Comparison of ENCODE assay signal across 27 cellular contexts in the genomic region with DNA sequence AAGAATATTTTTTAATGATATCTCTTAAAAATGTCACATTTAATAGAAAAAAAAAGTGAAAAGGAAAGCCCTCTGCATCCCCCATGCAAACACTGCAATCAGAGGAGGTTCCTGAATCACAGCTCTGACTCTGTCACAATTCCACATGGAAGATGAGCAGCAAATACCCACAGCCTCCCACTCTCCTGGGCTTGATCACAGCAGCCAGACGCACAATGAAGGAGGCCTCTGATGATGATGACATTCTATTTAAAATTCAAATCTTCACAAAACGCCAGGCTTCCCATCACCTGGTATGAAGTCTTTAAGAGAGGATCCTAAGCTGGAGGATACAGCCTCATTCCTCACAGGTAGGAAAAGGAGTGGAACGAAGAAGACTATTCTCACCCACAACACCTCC. TPM values are rescaled to one million over a fixed set of nuclear protein-coding genes. Genes with fewer than 3 reads are reported as not detected.
DNase-seq lines count a peak whose midpoint lies in the region; ATAC-seq, FAIRE-seq and TF ChIP-seq lines count a peak whose summit lies in the region.
"Had no signal": no experiment of that assay in that cellular context is flagged by ENCODE, and none has a peak within 500 bp of the region (broad histone marks: within the 10 kb centered on the region; RNA-seq: fewer than 3 reads in every experiment).

No MANE protein-coding gene starts in this region.

- H3K36me3 ChIP-seq in SK-N-SH (replicated peaks in 1 of 2; ENCODE audit: control insufficient read depth in 1 of 2, insufficient read depth in 2 of 2, low read length in 1 of 2) = no peaks in the 10 kb centered on the region
- no peaks in the 10 kb centered on the region for H3K36me3 ChIP-seq in neural cell (ENCODE audit: insufficient read depth, low read length)
- H3K36me3 ChIP-seq: BE2C; BLaER1 treated with 17β-estradiol and CSF1 and Interleukin-3, amounts not matched to agents 10 nM and 100 nM had no signal

- TF ChIP-seq CTCF in SK-N-SH (IDR thresholded peaks at IDR 0.05) (no peak), neural cell (IDR thresholded peaks at IDR 0.05; ENCODE audit: poor library complexity, severe bottlenecking) (no peak), MCF 10A (IDR thresholded peaks at IDR 0.05; ENCODE audit: unreplicated experiment) (no peak), foreskin keratinocyte (conservative IDR thresholded peaks at IDR 0.05) (no peak)

- ATAC-seq in SK-N-SH treated with all-trans-retinoic acid at 6 μM for 48 hours (no peak), HG02588 (IDR thresholded peaks at IDR 0.05; ENCODE audit: unreplicated experiment) (no peak), foreskin keratinocyte (no peak)

- DNase-seq in SK-N-SH (peak; percentile 20), caudate nucleus (lab: John Stamatoyannopoulos, UW) (peak in 33 of 61 donors; percentile 1 to 89 (median 29)), urothelium cell line (ENCODE audit: low spot score) (no peak), MCF 10A (ENCODE audit: unreplicated experiment) (no peak), foreskin keratinocyte (no peak)
- DNase-seq: BE2C; Calu3; CD4-positive, alpha-beta T cell; CD8-positive, alpha-beta memory T cell; COR-L47; DMS53; DMS79 treated with DMSO at 0.1 percent for 48 hours; GF-D8; GM23248; H7; HCEC 1CT had no signal

- H2AFZ ChIP-seq in SK-N-SH (ENCODE audit: low read depth) (no peak overlapping the region), neural cell (ENCODE audit: low read depth, low read length) (peak overlapping the region; percentile 49)
- H2AFZ ChIP-seq: GM23248 had no signal

- TF ChIP-seq RAD21 in SK-N-SH (IDR thresholded peaks at IDR 0.05; ENCODE audit: low read length) (no peak), neural cell (conservative IDR thresholded peaks at IDR 0.05) (no peak)

- FAIRE-seq in urothelium cell line (lab: Jason Lieb, UNC) = peak; percentile 20
- FAIRE-seq: A204.1, GM12892, GM19239, H1 had no signal

- H3K9me3 ChIP-seq in SK-N-SH (no peaks in the 10 kb centered on the region), neural cell (ENCODE audit: low read length) (no peaks in the 10 kb centered on the region)
- H3K9me3 ChIP-seq: BE2C; BLaER1 treated with 17β-estradiol and CSF1 and Interleukin-3, amounts not matched to agents 10 nM and 100 nM had no signal

- POLR2A ChIA-PET in SK-N-SH (lab: Yijun Ruan, JAX) = no interaction called here
- POLR2A ChIA-PET in MCF 10A (lab: Yijun Ruan, JAX) = no interaction called here

- TF ChIP-seq EP300 in SK-N-SH (IDR thresholded peaks at IDR 0.05; ENCODE audit: borderline replicate concordance in 1 of 2, low read depth in 1 of 2, low read length in 1 of 2) = no peak
- no peak for TF ChIP-seq EP300 in neural cell (conservative IDR thresholded peaks at IDR 0.05; ENCODE audit: poor library complexity, severe bottlenecking)

- no peak overlapping the region for H3K4me3 Mint-ChIP-seq in MCF 10A (ENCODE audit: unreplicated experiment)
- H3K4me3 Mint-ChIP-seq: CD14-positive monocyte; CD4-positive, alpha-beta T cell; CD8-positive, alpha-beta memory T cell had no signal

- H3K27me3 ChIP-seq in SK-N-SH (ENCODE audit: insufficient read depth) (no peaks in the 10 kb centered on the region; the same call in 1 of the 2 replicates), neural cell (ENCODE audit: insufficient read depth, low read depth, low read length) (no peaks in the 10 kb centered on the region), foreskin keratinocyte (peaks cover 9% of the 10 kb centered on the region)
- H3K27me3 ChIP-seq: BE2C; BLaER1 treated with 17β-estradiol and CSF1 and Interleukin-3, amounts not matched to agents 10 nM and 100 nM had no signal

- H3K9ac ChIP-seq in SK-N-SH = no peak overlapping the region
- H3K9ac ChIP-seq in neural cell (ENCODE audit: low read length) = peak overlapping the region; percentile 48
- H3K9ac ChIP-seq: BLaER1 treated with 17β-estradiol and CSF1 and Interleukin-3, amounts not matched to agents 10 nM and 100 nM; GM23248 had no signal

- H3F3A ChIP-seq in SK-N-SH (replicated peaks; ENCODE audit: insufficient read depth) (peaks cover 4% of the 10 kb centered on the region), neural cell (ENCODE audit: insufficient read depth, low read length, poor library complexity, severe bottlenecking) (peaks cover 4% of the 10 kb centered on the region)

- H3K4me3 ChIP-seq in SK-N-SH (ENCODE audit: low read depth in 2 of 2, low read length in 1 of 2) (no peak overlapping the region), neural cell (ENCODE audit: low read length) (no peak overlapping the region)
- H3K4me3 ChIP-seq: BLaER1 treated with 17β-estradiol and CSF1 and Interleukin-3, amounts not matched to agents 10 nM and 100 nM; GM23248 had no signal

- intact Hi-C loops in MCF 10A (cut with micrococcal nuclease) = no loop called here

- H3K79me2 ChIP-seq in SK-N-SH (ENCODE audit: insufficient read depth) (no peaks in the 10 kb centered on the region), neural cell (replicated peaks; ENCODE audit: insufficient read depth, low read length) (no peaks in the 10 kb centered on the region)

- H3K27ac Mint-ChIP-seq in MCF 10A (ENCODE audit: low read depth, unreplicated experiment) = no peak overlapping the region
- H3K27ac Mint-ChIP-seq: CD14-positive monocyte; CD4-positive, alpha-beta T cell; CD8-positive, alpha-beta memory T cell had no signal

- peaks cover 21% of the 10 kb centered on the region for H3K27me3 Mint-ChIP-seq in MCF 10A (ENCODE audit: insufficient read depth, unreplicated experiment)
- H3K27me3 Mint-ChIP-seq: CD4-positive, alpha-beta T cell had no signal

- CTCF ChIA-PET in SK-N-SH (lab: Yijun Ruan, JAX) = interaction anchor here (0.7 to 5.6 kb wide), 4 partner anchors 11 to 367 kb away, joined by 3 to 40 read pairs (median 3); no protein-coding TSS in a partner anchor
- CTCF ChIA-PET in MCF 10A (lab: Yijun Ruan, JAX) = interaction anchor here (0.6 to 0.8 kb wide), 2 partner anchors 367 to 898 kb away, joined by 3 to 4 read pairs; no protein-coding TSS in a partner anchor

- peaks cover 4% of the 10 kb centered on the region for H3K36me3 Mint-ChIP-seq in MCF 10A (ENCODE audit: insufficient read depth, unreplicated experiment)
- H3K36me3 Mint-ChIP-seq: CD14-positive monocyte; CD8-positive, alpha-beta memory T cell had no signal

- H3K9me3 Mint-ChIP-seq in MCF 10A (ENCODE audit: unreplicated experiment) = no peaks in the 10 kb centered on the region
- H3K9me3 Mint-ChIP-seq: CD14-positive monocyte; CD4-positive, alpha-beta T cell; CD8-positive, alpha-beta memory T cell had no signal

- H3K9me2 ChIP-seq in SK-N-SH = no peaks in the 10 kb centered on the region
- H3K9me2 ChIP-seq in neural cell (ENCODE audit: insufficient read depth, low read length) = no peaks in the 10 kb centered on the region

- H3K4me1 ChIP-seq in SK-N-SH (ENCODE audit: control insufficient read depth in 1 of 2, insufficient read depth in 2 of 2, low read depth in 1 of 2, low read length in 1 of 2) (peaks cover 0 to 10% of the 10 kb centered on the region in 2 experiments; a peak in 2 of 4 replicates), foreskin keratinocyte (no peaks in the 10 kb centered on the region)

- no peak overlapping the region for H3K4me2 ChIP-seq in SK-N-SH
- H3K4me2 ChIP-seq in neural cell (ENCODE audit: low read length) = peak overlapping the region; percentile 41
- H3K4me2 ChIP-seq: BLaER1 treated with 17β-estradiol and CSF1 and Interleukin-3, amounts not matched to agents 10 nM and 100 nM had no signal

- H3K4me1 Mint-ChIP-seq in MCF 10A (ENCODE audit: insufficient read depth, unreplicated experiment) = no peaks in the 10 kb centered on the region

- no peak overlapping the region for H3K27ac ChIP-seq in SK-N-SH (ENCODE audit: low read depth in 2 of 2, low read length in 1 of 2)
- H3K27ac ChIP-seq in caudate nucleus (ENCODE audit: low read depth, low read length) = no peak overlapping the region
- H3K27ac ChIP-seq in neural cell (ENCODE audit: low read length) = peak overlapping the region; percentile 85
- H3K27ac ChIP-seq in foreskin keratinocyte = no peak overlapping the region
- H3K27ac ChIP-seq: 22Rv1; BLaER1 treated with 17β-estradiol and CSF1 and Interleukin-3, amounts not matched to agents 10 nM and 100 nM; GM23248 had no signal

- H4K20me1 ChIP-seq in SK-N-SH (ENCODE audit: insufficient read depth) = no peaks in the 10 kb centered on the region
- H4K20me1 ChIP-seq in neural cell (ENCODE audit: insufficient read depth) = no peaks in the 10 kb centered on the region

- no TSS peak for BruUV-seq in MCF 10A (replicated peaks; lab: Mats Ljungman, UMichigan)

- WGBS in SK-N-SH (ENCODE audit: low lambda C conversion rate) = 73% methylated on average over 3 of the region's 3 CpGs

TF ChIP-seq in SK-N-SH, 30 proteins besides CTCF, POLR2A, EP300 and RAD21 (continues in another document):
- no peak for TF ChIP-seq FOXM1 (IDR thresholded peaks at IDR 0.05; ENCODE audit: low read depth)

TF ChIP-seq in SK-N-SH treated with all-trans-retinoic acid at 6 μM for 48 hours, 23 proteins besides CTCF, POLR2A, EP300 and RAD21 (continues in another document):
- no peak for TF ChIP-seq BACH2 (CRISPR knock-in tag; IDR thresholded peaks at IDR 0.05; ENCODE audit: borderline replicate concordance)

TF ChIP-seq in neural cell, 6 proteins besides CTCF, POLR2A, EP300 and RAD21 (continues in another document):
- peak; percentile 41 for TF ChIP-seq POLR2AphosphoS5 (IDR thresholded peaks at IDR 0.05)

RNA-seq across cellular contexts. Expression of gene DIS3L, which starts 9.1 kb away (rescaled TPM):
- 11.5 and 14.9 TPM in 2 replicates for polyA plus RNA-seq in SK-N-SH (2012; rRNA removed)
- polyA plus RNA-seq in SK-N-SH (2012; cell fraction: cytosol; rRNA removed) = 14.2 and 15.7 TPM in 2 replicates
- 11.0 and 18.3 TPM in 2 replicates for polyA plus RNA-seq in SK-N-SH (2012; cell fraction: nucleus; rRNA removed)
- polyA plus RNA-seq in neural cell = 9.9 and 16.8 TPM in 2 replicates
- 25.8 and 27.9 TPM in 2 replicates for polyA minus RNA-seq in neural cell
- total RNA-seq in MCF 10A (2022) = 35.6 and 42.8 TPM in 2 replicates
- 9.9 and 12.2 TPM in 2 replicates for total RNA-seq in foreskin keratinocyte
- polyA plus RNA-seq in foreskin keratinocyte = 3.0 and 4.4 TPM in 2 replicates

RNA-seq across cellular contexts. Expression of gene MEGF11, which starts 30.7 kb away (rescaled TPM):
- polyA plus RNA-seq in SK-N-SH (2012; rRNA removed) (0.03 TPM in 1 of 2 replicates, not detected in the other), neural cell (0.18 and 0.64 TPM in 2 replicates), foreskin keratinocyte (not detected in 2 replicates)
- 0.01 and 0.04 TPM in 2 replicates for polyA plus RNA-seq in SK-N-SH (2012; cell fraction: cytosol; rRNA removed)
- polyA plus RNA-seq in SK-N-SH (2012; cell fraction: nucleus; rRNA removed) = 0.07 and 0.14 TPM in 2 replicates
- polyA minus RNA-seq in neural cell = 0.49 and 0.69 TPM in 2 replicates
- total RNA-seq in MCF 10A (2022) (0.09 and 0.39 TPM in 2 replicates), foreskin keratinocyte (not detected in 2 replicates)
- total RNA-seq: CD4-positive, alpha-beta T cell; CD8-positive, alpha-beta memory T cell; GM23248 had no signal
- polyA plus RNA-seq: AG04450; CD14-positive monocyte; CD8-positive, alpha-beta memory T cell had no signal

Comparison
In these comparisons a context has a peak if more than half of its experiments do, and no peak if none do; other contexts are left out.
1. DNase-seq: peak in SK-N-SH (single experiment) and caudate nucleus (33 of 61); none in urothelium cell line (single experiment), MCF 10A (single experiment) and foreskin keratinocyte (0 of 2).